ENCODE assay signal across 22 cellular contexts in the genomic region with DNA sequence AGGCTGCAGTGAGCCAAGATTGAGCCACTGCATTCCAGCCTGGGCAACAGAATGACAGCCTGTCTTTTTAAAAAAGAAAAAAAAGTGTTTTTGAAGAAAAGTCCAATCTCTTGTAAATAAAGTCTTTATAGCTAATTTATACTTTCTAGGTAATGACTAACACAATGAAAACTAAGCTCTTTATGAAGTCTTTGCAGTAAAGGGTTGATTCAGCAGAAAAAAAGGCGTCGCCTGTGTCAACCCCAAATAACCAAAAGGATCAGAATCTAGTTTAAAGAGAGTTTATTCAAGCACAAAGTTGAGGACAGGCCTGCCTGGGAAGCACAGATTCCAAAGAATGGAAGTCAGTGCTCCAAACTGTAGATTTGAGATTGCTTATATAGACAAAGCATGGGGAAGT. TPM values are rescaled to one million over a fixed set of nuclear protein-coding genes. Genes with fewer than 3 reads are reported as not detected.
DNase-seq lines count a peak whose midpoint lies in the region; ATAC-seq and TF ChIP-seq lines count a peak whose summit lies in the region.
"Had no signal": no experiment of that assay in that cellular context is flagged by ENCODE, and none has a peak within 500 bp of the region (broad histone marks: within the 10 kb centered on the region; RNA-seq: fewer than 3 reads in every experiment).

No MANE protein-coding gene starts in this region.

- no peak overlapping the region for H3K9ac ChIP-seq in PC-3 (ENCODE audit: low read length)
- H3K9ac ChIP-seq in H9 (ENCODE audit: extremely low read depth, insufficient read length, low read length), result no peak overlapping the region
- H3K9ac ChIP-seq: BLaER1 had no signal

- H3K4me1 ChIP-seq in PC-3 (ENCODE audit: insufficient read depth, low read length), result no peaks in the 10 kb centered on the region
- H3K4me1 ChIP-seq in H9 (ENCODE audit: insufficient read depth, low read length), result no peaks in the 10 kb centered on the region
- H3K4me1 ChIP-seq: BE2C had no signal

- H2AK5ac ChIP-seq in H9 (ENCODE audit: insufficient read length, low read length), result no peak overlapping the region

- H3K79me1 ChIP-seq in H9 (ENCODE audit: insufficient read depth, low read depth, low read length, poor library complexity, severe bottlenecking), result no peaks in the 10 kb centered on the region

- H2AFZ ChIP-seq in PC-3 (ENCODE audit: low read length), result no peak overlapping the region
- H2AFZ ChIP-seq in H9 (ENCODE audit: low read length), result no peak overlapping the region

- H2BK5ac ChIP-seq in H9 (ENCODE audit: insufficient read length, low read length), result no peak overlapping the region

- H3K4me1 Mint-ChIP-seq in T-helper 17 cell (no peaks in the 10 kb centered on the region), H9 (peaks cover 2 to 11% of the 10 kb centered on the region in 2 experiments)
- H3K4me1 Mint-ChIP-seq: CD8-positive, alpha-beta memory T cell had no signal

- WGBS in H9 (ENCODE audit: extremely low coverage, insufficient read length, low lambda C conversion rate), result no CpG with 5 or more reads among the region's 2 CpGs

- no peak overlapping the region for H4K8ac ChIP-seq in H9 (replicated peaks; ENCODE audit: insufficient read length, low read depth, low read length)

- no peak overlapping the region for H3K23ac ChIP-seq in H9 (ENCODE audit: insufficient read length, low read depth, low read length)

- no peak overlapping the region for H3K27ac ChIP-seq in PC-3 (ENCODE audit: low read length)
- no peak overlapping the region for H3K27ac ChIP-seq in H9 (ENCODE audit: insufficient read length, low read depth, low read length)
- H3K27ac ChIP-seq: BLaER1 had no signal

- H3K4ac ChIP-seq in H9 (ENCODE audit: low read depth, low read length), result no peak overlapping the region

- no peak overlapping the region for H3K14ac ChIP-seq in H9 (ENCODE audit: insufficient read depth, low read length)

- no peak overlapping the region for H2BK120ac ChIP-seq in H9 (ENCODE audit: low read depth, low read length, poor library complexity, severe bottlenecking)

- POLR2A ChIA-PET in PC-3 (lab: Charles Lee; ENCODE audit: unreplicated experiment), result no interaction called here

- H3K36me3 ChIP-seq in PC-3 (ENCODE audit: low read depth, low read length), result no peaks in the 10 kb centered on the region
- H3K36me3 ChIP-seq: BE2C, BLaER1 had no signal

- DNase-seq in OCI-M1 (lab: John Stamatoyannopoulos, UW) (peak; percentile 28), PC-3 (no peak), T-helper 17 cell (no peak), H9 (no peak)
- DNase-seq: 8988T; ACHN; BE2C; C1 segment of cervical spinal cord; CD4-positive, alpha-beta memory T cell; CD4-positive, CD25-positive, alpha-beta regulatory T cell; CD8-positive, alpha-beta memory T cell; COR-L47; DMS 273 treated with DMSO at 0.1 percent for 48 hours; DMS153; DMS53; DMS79; DND-41; EL; GDM1 had no signal

- no peak overlapping the region for H2BK12ac ChIP-seq in H9 (ENCODE audit: insufficient read length, low read depth, low read length)

- H2BK15ac ChIP-seq in H9 (ENCODE audit: low read depth, low read length), result no peak overlapping the region

- H3K56ac ChIP-seq in H9 (ENCODE audit: insufficient read length, low read depth, low read length), result no peak overlapping the region

- peaks cover 9% of the 10 kb centered on the region for H3K36me3 Mint-ChIP-seq in T-helper 17 cell (ENCODE audit: low read depth)
- H3K36me3 Mint-ChIP-seq in H9 (ENCODE audit: insufficient read depth in 1 of 3, low read depth in 3 of 3), result no peaks in the 10 kb centered on the region
- H3K36me3 Mint-ChIP-seq: CD14-positive monocyte; CD4-positive, alpha-beta memory T cell; CD4-positive, CD25-positive, alpha-beta regulatory T cell; CD8-positive, alpha-beta memory T cell had no signal

- H3K18ac ChIP-seq in H9 (ENCODE audit: insufficient read length, low read depth, low read length), result no peak overlapping the region

- intact Hi-C loops in PC-3 (cut with micrococcal nuclease), result no loop called here

- peak; percentile 18; the same call in 1 of the 2 replicates for ATAC-seq in PC-3
- no peak for ATAC-seq in T-helper 17 cell
- ATAC-seq: GM12878 had no signal

- H3K9me3 Mint-ChIP-seq in H9, result no peaks in the 10 kb centered on the region
- H3K9me3 Mint-ChIP-seq: CD4-positive, alpha-beta memory T cell; CD8-positive, alpha-beta memory T cell had no signal

- H3K9me2 ChIP-seq in PC-3 (replicated peaks; ENCODE audit: low read length), result no peaks in the 10 kb centered on the region

- TF ChIP-seq CTCF in PC-3 (conservative IDR thresholded peaks at IDR 0.05; ENCODE audit: low read depth, low read length) (no peak), H9 (conservative IDR thresholded peaks at IDR 0.05) (no peak)

- H2BK20ac ChIP-seq in H9 (ENCODE audit: low read depth, low read length, poor library complexity, severe bottlenecking), result no peak overlapping the region

- H3K27ac Mint-ChIP-seq in T-helper 17 cell (no peak overlapping the region), H9 (no peak overlapping the region)
- H3K27ac Mint-ChIP-seq: CD14-positive monocyte; CD4-positive, alpha-beta memory T cell; CD4-positive, CD25-positive, alpha-beta regulatory T cell; CD8-positive, alpha-beta memory T cell had no signal

- H3F3A ChIP-seq in PC-3 (ENCODE audit: low read length, unreplicated experiment), result no peaks in the 10 kb centered on the region

- H4K20me1 ChIP-seq in PC-3 (ENCODE audit: low read length), result no peaks in the 10 kb centered on the region
- H4K20me1 ChIP-seq in H9 (ENCODE audit: control insufficient read depth, insufficient read depth, insufficient read length), result no peaks in the 10 kb centered on the region
- H4K20me1 ChIP-seq: BLaER1 had no signal

- CTCF ChIA-PET in PC-3 (lab: Charles Lee), result no interaction called here

- no peaks in the 10 kb centered on the region for H3K23me2 ChIP-seq in H9 (ENCODE audit: insufficient read length, low read depth, low read length, poor library complexity, severe bottlenecking)

- H3K9me3 ChIP-seq in PC-3 (ENCODE audit: low read length) (no peaks in the 10 kb centered on the region), T-helper 17 cell (ENCODE audit: control insufficient read depth, low read length, poor library complexity, severe bottlenecking) (no peaks in the 10 kb centered on the region), H9 (ENCODE audit: control insufficient read depth, low read depth, low read length) (no peaks in the 10 kb centered on the region)
- H3K9me3 ChIP-seq: BE2C, BLaER1 had no signal

- H3K27me3 ChIP-seq in PC-3 (ENCODE audit: low read length), result no peaks in the 10 kb centered on the region
- H3K27me3 ChIP-seq in H9 (ENCODE audit: insufficient read depth, low read length), result no peaks in the 10 kb centered on the region
- H3K27me3 ChIP-seq: BE2C, BLaER1 had no signal

- no peak overlapping the region for H3K4me3 ChIP-seq in PC-3 (ENCODE audit: low read length)
- H3K4me3 ChIP-seq: BLaER1, GM12878 had no signal

- H3K79me2 ChIP-seq in PC-3 (ENCODE audit: low read length), result no peaks in the 10 kb centered on the region
- H3K79me2 ChIP-seq in H9 (ENCODE audit: insufficient read depth, low read length), result no peaks in the 10 kb centered on the region

- no TSS peak for BruUV-seq in PC-3 (replicated peaks; lab: Mats Ljungman, UMichigan)

- H3K27me3 Mint-ChIP-seq in T-helper 17 cell (peaks cover 60% of the 10 kb centered on the region), H9 (ENCODE audit: low read depth) (peaks cover 6% of the 10 kb centered on the region; the same call in 1 of the 2 replicates)

- H3T11ph ChIP-seq in H9 (ENCODE audit: low read length), result no peak overlapping the region

- H3K4me3 Mint-ChIP-seq in T-helper 17 cell (no peak overlapping the region), H9 (no peak overlapping the region)
- H3K4me3 Mint-ChIP-seq: CD14-positive monocyte; CD4-positive, alpha-beta memory T cell; CD4-positive, CD25-positive, alpha-beta regulatory T cell; CD8-positive, alpha-beta memory T cell had no signal

- no peak overlapping the region for H4K91ac ChIP-seq in H9 (ENCODE audit: insufficient read length, low read depth, low read length)

- H4K5ac ChIP-seq in H9 (ENCODE audit: insufficient read length, low read depth, low read length), result no peak overlapping the region

- no peak overlapping the region for H3K4me2 ChIP-seq in PC-3 (ENCODE audit: low read length)
- H3K4me2 ChIP-seq in H9 (ENCODE audit: insufficient read depth, insufficient read length, low read length), result no peak overlapping the region

RNA-seq across cellular contexts. Expression of a gene that starts 14.3 kb away (rescaled TPM):
- total RNA-seq in PC-3 (2014; rRNA removed) (6.5 and 9.2 TPM in 2 replicates), T-helper 17 cell (1 to 10 TPM; 2.1 to 3.6 TPM), H9 (2021) (10.4 and 10.6 TPM in 2 replicates)

RNA-seq across cellular contexts. Expression of a gene that starts 32.9 kb away (rescaled TPM):
- total RNA-seq in PC-3 (2014; rRNA removed) (71.9 and 85.4 TPM in 2 replicates), T-helper 17 cell (10 to 100 TPM; 35.0 to 41.4 TPM), H9 (2021) (40.0 and 40.1 TPM in 2 replicates)

RNA-seq across cellular contexts. Expression of a gene that starts 53.7 kb away (rescaled TPM):
- total RNA-seq in PC-3 (2014; rRNA removed), result 83.9 and 89.4 TPM in 2 replicates
- total RNA-seq in T-helper 17 cell, result 10 to 100 TPM; 23.1 to 28.8 TPM
- total RNA-seq in H9 (2021), result 28.5 and 29.4 TPM in 2 replicates
